ENCODE assay signal across 1 cellular context in the genomic region with DNA sequence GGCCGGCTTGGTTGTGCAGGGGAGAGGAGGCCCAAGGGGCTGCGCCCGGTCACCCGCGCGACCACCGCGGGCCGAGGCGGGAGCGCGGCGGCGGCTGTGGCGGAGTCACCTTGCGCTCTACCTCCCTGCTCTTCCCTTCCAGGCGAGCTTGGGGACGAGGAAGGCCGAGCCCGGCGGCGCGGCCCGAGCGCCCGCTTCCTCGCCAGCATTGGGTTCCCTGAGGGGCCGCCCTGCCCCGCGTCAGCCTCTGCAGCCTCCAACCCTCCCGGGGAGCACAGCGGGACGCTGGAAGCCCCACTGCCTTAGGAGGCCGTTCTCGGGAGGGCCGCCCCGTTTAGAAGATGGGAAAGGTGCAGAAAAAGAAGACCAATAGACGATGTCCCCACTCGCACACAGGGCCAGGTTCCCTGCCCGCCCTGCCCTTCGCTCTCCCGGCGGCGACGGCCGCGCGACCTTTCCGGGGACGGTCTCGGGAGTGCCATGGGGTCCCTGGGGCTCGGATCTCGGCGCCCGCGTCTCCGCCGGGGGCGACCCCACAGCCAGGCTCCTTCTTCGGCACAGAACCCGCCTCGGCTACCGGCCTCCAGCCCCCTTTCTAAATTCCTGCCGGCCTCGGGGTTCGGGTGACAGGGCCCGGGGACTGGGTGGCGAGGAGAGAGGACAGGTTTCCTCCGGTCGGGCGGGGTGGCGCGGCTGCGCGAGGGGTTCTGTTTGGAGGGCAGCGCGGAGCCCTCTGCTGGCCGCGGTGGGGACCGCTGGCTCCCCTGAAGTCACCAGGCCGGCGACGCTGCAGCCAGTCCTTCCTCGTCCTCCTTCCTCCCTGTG.
TF ChIP-seq lines count a peak whose summit lies in the region.

No MANE protein-coding gene starts in this region.

TF ChIP-seq in HepG2, 621 proteins besides CTCF, POLR2A, EP300 and RAD21 (continued from another document and continues in another):
- TF ChIP-seq ATF2 (CRISPR knock-in tag; IDR thresholded peaks at IDR 0.05) (peak; percentile 48; the same call in 1 of the 2 replicates), ELK4 (CRISPR knock-in tag; IDR thresholded peaks at IDR 0.05; ENCODE audit: borderline replicate concordance) (no peak), ZFP36L1 (CRISPR knock-in tag; IDR thresholded peaks at IDR 0.05) (no peak), ZMYM4 (CRISPR knock-in tag; IDR thresholded peaks at IDR 0.05) (peak; percentile 72), PCBP2 (optimal IDR thresholded peaks at IDR 0.05; ENCODE audit: low read depth, low read length, poor library complexity, severe bottlenecking) (no peak), ZNF780A (CRISPR knock-in tag; IDR thresholded peaks at IDR 0.05) (0 out of 2 replicates have a peak, but pooled peaks have one; percentile 73), THYN1 (CRISPR knock-in tag; IDR thresholded peaks at IDR 0.05; ENCODE audit: borderline replicate concordance, low read depth) (peak; percentile 52; the same call in 1 of the 2 replicates), NFE2 (CRISPR knock-in tag; IDR thresholded peaks at IDR 0.05) (no peak), ZFX (CRISPR knock-in tag; IDR thresholded peaks at IDR 0.05; ENCODE audit: low read depth) (peak; percentile 80), AHR (CRISPR knock-in tag; IDR thresholded peaks at IDR 0.05) (no peak; the same call in 1 of the 2 replicates), RAD51 (IDR thresholded peaks at IDR 0.05; ENCODE audit: borderline replicate concordance) (no peak), CHD4 (IDR thresholded peaks at IDR 0.05; ENCODE audit: borderline replicate concordance, low read length) (no peak), ZNF260 (CRISPR knock-in tag; IDR thresholded peaks at IDR 0.05; ENCODE audit: borderline replicate concordance, low read depth) (no peak), KDM5B (CRISPR knock-in tag; IDR thresholded peaks at IDR 0.05; ENCODE audit: borderline replicate concordance) (peak; percentile 90), KLF13 (CRISPR knock-in tag; IDR thresholded peaks at IDR 0.05) (no peak), ELF4 (CRISPR knock-in tag; IDR thresholded peaks at IDR 0.05; ENCODE audit: borderline replicate concordance) (peak; percentile 61; the same call in 1 of the 2 replicates), SP5 (CRISPR knock-in tag; IDR thresholded peaks at IDR 0.05; ENCODE audit: borderline replicate concordance, low read depth) (no peak), MTF1 (CRISPR knock-in tag; IDR thresholded peaks at IDR 0.05) (peak; percentile 77; the same call in 1 of the 2 replicates), ZNF749 (CRISPR knock-in tag; IDR thresholded peaks at IDR 0.05; ENCODE audit: borderline replicate concordance) (peak; percentile 77; the same call in 1 of the 2 replicates), RXRB (CRISPR knock-in tag; IDR thresholded peaks at IDR 0.05; ENCODE audit: borderline replicate concordance) (0 out of 2 replicates have a peak, but pooled peaks have one; percentile 58), TCF7 (IDR thresholded peaks at IDR 0.05; ENCODE audit: low read depth) (no peak; the same call in 1 of the 2 replicates), NR2F6 (IDR thresholded peaks at IDR 0.05) (no peak), NR2F6 (CRISPR knock-in tag; IDR thresholded peaks at IDR 0.05) (peak; percentile 70), FOXK1 (CRISPR knock-in tag; IDR thresholded peaks at IDR 0.05; ENCODE audit: borderline replicate concordance, low read depth) (peak; percentile 60; the same call in 1 of the 2 replicates), ZBTB43 (CRISPR knock-in tag; conservative IDR thresholded peaks at IDR 0.05) (peak; percentile 65; the same call in 1 of the 2 replicates), ZNF616 (CRISPR knock-in tag; IDR thresholded peaks at IDR 0.05; ENCODE audit: low read depth) (peak; percentile 92), GATAD2A (CRISPR knock-in tag; IDR thresholded peaks at IDR 0.05) (peak; percentile 81), PHF5A (CRISPR knock-in tag; IDR thresholded peaks at IDR 0.05; ENCODE audit: low read depth, unreplicated experiment) (no peak), MLX (CRISPR knock-in tag; IDR thresholded peaks at IDR 0.05) (no peak)
- TF ChIP-seq, protein P1, sequence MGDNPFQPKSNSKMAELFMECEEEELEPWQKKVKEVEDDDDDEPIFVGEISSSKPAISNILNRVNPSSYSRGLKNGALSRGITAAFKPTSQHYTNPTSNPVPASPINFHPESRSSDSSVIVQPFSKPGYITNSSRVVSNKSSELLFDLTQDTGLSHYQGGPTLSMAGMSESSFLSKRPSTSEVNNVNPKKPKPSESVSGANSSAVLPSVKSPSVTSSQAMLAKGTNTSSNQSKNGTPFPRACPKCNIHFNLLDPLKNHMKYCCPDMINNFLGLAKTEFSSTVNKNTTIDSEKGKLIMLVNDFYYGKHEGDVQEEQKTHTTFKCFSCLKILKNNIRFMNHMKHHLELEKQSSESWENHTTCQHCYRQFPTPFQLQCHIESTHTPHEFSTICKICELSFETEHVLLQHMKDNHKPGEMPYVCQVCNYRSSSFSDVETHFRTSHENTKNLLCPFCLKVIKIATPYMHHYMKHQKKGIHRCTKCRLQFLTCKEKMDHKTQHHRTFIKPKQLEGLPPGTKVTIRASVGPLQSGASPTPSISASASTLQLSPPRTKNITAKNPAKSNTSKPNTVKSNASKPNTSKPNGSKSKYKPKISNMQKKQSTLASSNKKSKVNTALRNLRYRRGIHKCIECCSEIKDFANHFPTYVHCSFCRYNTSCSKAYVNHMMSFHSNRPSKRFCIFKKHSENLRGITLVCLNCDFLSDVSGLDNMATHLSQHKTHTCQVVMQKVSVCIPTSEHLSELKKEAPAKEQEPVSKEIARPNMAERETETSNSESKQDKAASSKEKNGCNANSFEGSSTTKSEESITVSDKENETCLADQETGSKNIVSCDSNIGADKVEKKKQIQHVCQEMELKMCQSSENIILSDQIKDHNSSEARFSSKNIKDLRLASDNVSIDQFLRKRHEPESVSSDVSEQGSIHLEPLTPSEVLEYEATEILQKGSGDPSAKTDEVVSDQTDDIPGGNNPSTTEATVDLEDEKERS (CRISPR knock-in tag; IDR thresholded peaks at IDR 0.05), result peak; percentile 96
- TF ChIP-seq, protein P2, sequence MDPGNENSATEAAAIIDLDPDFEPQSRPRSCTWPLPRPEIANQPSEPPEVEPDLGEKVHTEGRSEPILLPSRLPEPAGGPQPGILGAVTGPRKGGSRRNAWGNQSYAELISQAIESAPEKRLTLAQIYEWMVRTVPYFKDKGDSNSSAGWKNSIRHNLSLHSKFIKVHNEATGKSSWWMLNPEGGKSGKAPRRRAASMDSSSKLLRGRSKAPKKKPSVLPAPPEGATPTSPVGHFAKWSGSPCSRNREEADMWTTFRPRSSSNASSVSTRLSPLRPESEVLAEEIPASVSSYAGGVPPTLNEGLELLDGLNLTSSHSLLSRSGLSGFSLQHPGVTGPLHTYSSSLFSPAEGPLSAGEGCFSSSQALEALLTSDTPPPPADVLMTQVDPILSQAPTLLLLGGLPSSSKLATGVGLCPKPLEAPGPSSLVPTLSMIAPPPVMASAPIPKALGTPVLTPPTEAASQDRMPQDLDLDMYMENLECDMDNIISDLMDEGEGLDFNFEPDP (CRISPR knock-in tag; conservative IDR thresholded peaks at IDR 0.05), result no peak
- TF ChIP-seq, protein P3, sequence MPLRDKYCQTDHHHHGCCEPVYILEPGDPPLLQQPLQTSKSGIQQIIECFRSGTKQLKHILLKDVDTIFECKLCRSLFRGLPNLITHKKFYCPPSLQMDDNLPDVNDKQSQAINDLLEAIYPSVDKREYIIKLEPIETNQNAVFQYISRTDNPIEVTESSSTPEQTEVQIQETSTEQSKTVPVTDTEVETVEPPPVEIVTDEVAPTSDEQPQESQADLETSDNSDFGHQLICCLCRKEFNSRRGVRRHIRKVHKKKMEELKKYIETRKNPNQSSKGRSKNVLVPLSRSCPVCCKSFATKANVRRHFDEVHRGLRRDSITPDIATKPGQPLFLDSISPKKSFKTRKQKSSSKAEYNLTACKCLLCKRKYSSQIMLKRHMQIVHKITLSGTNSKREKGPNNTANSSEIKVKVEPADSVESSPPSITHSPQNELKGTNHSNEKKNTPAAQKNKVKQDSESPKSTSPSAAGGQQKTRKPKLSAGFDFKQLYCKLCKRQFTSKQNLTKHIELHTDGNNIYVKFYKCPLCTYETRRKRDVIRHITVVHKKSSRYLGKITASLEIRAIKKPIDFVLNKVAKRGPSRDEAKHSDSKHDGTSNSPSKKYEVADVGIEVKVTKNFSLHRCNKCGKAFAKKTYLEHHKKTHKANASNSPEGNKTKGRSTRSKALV (CRISPR knock-in tag; IDR thresholded peaks at IDR 0.05), result peak; percentile 83
- TF ChIP-seq, protein P4, sequence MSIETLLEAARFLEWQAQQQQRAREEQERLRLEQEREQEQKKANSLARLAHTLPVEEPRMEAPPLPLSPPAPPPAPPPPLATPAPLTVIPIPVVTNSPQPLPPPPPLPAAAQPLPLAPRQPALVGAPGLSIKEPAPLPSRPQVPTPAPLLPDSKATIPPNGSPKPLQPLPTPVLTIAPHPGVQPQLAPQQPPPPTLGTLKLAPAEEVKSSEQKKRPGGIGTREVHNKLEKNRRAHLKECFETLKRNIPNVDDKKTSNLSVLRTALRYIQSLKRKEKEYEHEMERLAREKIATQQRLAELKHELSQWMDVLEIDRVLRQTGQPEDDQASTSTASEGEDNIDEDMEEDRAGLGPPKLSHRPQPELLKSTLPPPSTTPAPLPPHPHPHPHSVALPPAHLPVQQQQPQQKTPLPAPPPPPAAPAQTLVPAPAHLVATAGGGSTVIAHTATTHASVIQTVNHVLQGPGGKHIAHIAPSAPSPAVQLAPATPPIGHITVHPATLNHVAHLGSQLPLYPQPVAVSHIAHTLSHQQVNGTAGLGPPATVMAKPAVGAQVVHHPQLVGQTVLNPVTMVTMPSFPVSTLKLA (IDR thresholded peaks at IDR 0.05), result no peak
- TF ChIP-seq, protein P5, sequence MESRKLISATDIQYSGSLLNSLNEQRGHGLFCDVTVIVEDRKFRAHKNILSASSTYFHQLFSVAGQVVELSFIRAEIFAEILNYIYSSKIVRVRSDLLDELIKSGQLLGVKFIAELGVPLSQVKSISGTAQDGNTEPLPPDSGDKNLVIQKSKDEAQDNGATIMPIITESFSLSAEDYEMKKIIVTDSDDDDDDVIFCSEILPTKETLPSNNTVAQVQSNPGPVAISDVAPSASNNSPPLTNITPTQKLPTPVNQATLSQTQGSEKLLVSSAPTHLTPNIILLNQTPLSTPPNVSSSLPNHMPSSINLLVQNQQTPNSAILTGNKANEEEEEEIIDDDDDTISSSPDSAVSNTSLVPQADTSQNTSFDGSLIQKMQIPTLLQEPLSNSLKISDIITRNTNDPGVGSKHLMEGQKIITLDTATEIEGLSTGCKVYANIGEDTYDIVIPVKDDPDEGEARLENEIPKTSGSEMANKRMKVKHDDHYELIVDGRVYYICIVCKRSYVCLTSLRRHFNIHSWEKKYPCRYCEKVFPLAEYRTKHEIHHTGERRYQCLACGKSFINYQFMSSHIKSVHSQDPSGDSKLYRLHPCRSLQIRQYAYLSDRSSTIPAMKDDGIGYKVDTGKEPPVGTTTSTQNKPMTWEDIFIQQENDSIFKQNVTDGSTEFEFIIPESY (CRISPR knock-in tag; IDR thresholded peaks at IDR 0.05), result peak; percentile 61
- TF ChIP-seq, protein P6, sequence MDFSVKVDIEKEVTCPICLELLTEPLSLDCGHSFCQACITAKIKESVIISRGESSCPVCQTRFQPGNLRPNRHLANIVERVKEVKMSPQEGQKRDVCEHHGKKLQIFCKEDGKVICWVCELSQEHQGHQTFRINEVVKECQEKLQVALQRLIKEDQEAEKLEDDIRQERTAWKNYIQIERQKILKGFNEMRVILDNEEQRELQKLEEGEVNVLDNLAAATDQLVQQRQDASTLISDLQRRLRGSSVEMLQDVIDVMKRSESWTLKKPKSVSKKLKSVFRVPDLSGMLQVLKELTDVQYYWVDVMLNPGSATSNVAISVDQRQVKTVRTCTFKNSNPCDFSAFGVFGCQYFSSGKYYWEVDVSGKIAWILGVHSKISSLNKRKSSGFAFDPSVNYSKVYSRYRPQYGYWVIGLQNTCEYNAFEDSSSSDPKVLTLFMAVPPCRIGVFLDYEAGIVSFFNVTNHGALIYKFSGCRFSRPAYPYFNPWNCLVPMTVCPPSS (IDR thresholded peaks at IDR 0.05), result no peak
- TF ChIP-seq, protein P7, sequence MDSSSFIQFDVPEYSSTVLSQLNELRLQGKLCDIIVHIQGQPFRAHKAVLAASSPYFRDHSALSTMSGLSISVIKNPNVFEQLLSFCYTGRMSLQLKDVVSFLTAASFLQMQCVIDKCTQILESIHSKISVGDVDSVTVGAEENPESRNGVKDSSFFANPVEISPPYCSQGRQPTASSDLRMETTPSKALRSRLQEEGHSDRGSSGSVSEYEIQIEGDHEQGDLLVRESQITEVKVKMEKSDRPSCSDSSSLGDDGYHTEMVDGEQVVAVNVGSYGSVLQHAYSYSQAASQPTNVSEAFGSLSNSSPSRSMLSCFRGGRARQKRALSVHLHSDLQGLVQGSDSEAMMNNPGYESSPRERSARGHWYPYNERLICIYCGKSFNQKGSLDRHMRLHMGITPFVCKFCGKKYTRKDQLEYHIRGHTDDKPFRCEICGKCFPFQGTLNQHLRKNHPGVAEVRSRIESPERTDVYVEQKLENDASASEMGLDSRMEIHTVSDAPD (CRISPR knock-in tag; IDR thresholded peaks at IDR 0.05), result peak; percentile 7; the same call in 1 of the 2 replicates
